ENCODE assay signal across 1 cellular context in the genomic region with DNA sequence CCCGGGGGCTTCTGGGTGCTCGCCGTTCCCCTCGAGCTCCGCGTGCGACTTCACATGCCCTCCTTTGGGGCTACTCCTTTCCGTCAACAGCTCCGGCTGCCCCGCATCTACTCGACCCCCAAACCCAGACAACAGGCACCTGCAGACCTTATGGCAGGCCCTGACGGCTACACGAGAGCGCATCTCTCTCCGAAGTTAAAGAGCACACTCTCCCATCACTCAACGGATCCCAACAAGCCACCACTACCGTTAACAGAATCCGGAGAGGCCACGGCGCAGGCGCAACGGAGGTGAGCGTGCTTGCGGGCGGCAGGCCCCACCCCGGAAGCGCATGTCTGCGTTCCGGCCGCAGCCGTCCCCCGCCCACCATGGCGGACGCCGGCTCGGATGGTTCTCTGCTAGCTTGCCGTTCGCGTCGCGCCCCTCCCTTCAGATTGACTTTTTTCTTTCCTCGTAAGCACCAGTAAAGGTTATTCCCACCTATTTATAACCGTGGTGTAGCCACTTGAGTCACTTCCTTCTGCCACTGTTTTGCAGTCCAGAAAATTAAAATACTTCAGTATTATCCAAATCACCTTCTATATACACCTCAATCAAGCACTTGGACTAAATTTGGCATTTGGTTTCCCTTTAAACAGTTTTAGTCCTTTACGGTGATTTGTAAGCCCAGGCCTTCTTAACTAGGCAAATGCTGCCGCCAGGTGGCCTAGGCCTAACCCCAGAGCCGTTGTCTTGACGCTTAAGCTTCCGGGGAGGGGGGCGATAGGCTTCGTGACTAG.
TF ChIP-seq lines count a peak whose summit lies in the region.

A gene (minus strand): TSS at position 269 of the 779 bp plus-strand sequence. CDS start 86 bp downstream, at position 183.

TF ChIP-seq in K562, 482 proteins besides CTCF, POLR2A, EP300 and RAD21 (continued from another document and continues in another):
- TF ChIP-seq, protein P1, sequence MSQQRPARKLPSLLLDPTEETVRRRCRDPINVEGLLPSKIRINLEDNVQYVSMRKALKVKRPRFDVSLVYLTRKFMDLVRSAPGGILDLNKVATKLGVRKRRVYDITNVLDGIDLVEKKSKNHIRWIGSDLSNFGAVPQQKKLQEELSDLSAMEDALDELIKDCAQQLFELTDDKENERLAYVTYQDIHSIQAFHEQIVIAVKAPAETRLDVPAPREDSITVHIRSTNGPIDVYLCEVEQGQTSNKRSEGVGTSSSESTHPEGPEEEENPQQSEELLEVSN (IDR thresholded peaks at IDR 0.05; ENCODE audit: borderline replicate concordance in 1 of 2, extremely low read depth in 1 of 2, insufficient read depth in 1 of 2, insufficient read length in 1 of 2, low read depth in 1 of 2, low read length in 1 of 2, poor library complexity in 1 of 2, severe bottlenecking in 1 of 2), result peak; percentile 48 to 56
- TF ChIP-seq, protein P2, sequence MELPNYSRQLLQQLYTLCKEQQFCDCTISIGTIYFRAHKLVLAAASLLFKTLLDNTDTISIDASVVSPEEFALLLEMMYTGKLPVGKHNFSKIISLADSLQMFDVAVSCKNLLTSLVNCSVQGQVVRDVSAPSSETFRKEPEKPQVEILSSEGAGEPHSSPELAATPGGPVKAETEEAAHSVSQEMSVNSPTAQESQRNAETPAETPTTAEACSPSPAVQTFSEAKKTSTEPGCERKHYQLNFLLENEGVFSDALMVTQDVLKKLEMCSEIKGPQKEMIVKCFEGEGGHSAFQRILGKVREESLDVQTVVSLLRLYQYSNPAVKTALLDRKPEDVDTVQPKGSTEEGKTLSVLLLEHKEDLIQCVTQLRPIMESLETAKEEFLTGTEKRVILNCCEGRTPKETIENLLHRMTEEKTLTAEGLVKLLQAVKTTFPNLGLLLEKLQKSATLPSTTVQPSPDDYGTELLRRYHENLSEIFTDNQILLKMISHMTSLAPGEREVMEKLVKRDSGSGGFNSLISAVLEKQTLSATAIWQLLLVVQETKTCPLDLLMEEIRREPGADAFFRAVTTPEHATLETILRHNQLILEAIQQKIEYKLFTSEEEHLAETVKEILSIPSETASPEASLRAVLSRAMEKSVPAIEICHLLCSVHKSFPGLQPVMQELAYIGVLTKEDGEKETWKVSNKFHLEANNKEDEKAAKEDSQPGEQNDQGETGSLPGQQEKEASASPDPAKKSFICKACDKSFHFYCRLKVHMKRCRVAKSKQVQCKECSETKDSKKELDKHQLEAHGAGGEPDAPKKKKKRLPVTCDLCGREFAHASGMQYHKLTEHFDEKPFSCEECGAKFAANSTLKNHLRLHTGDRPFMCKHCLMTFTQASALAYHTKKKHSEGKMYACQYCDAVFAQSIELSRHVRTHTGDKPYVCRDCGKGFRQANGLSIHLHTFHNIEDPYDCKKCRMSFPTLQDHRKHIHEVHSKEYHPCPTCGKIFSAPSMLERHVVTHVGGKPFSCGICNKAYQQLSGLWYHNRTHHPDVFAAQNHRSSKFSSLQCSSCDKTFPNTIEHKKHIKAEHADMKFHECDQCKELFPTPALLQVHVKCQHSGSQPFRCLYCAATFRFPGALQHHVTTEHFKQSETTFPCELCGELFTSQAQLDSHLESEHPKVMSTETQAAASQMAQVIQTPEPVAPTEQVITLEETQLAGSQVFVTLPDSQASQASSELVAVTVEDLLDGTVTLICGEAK (IDR thresholded peaks at IDR 0.05), result peak; percentile 88
- TF ChIP-seq, protein P2 (CRISPR knock-in tag; IDR thresholded peaks at IDR 0.05), result no peak
- TF ChIP-seq NBN (IDR thresholded peaks at IDR 0.05; ENCODE audit: low read depth) (peak; percentile 77), NR2C2 (CRISPR knock-in tag; IDR thresholded peaks at IDR 0.05) (peak; percentile 27; the same call in 1 of the 2 replicates), NR2C2 (tag; IDR thresholded peaks at IDR 0.05) (peak; percentile 85), ZNF589 (CRISPR knock-in tag; IDR thresholded peaks at IDR 0.05; ENCODE audit: low read depth) (peak; percentile 45; the same call in 1 of the 2 replicates), POLR2AphosphoS5 (IDR thresholded peaks at IDR 0.05; ENCODE audit: control insufficient read depth, insufficient read depth, low read depth, low read length) (peak; percentile 84; the same call in 1 of the 2 replicates), RB1 (IDR thresholded peaks at IDR 0.05; ENCODE audit: low read depth) (peak; percentile 38; the same call in 1 of the 2 replicates), YY1 (IDR thresholded peaks at IDR 0.05; ENCODE audit: borderline replicate concordance in 1 of 3, control insufficient read depth in 1 of 3, extremely low read depth in 1 of 3, insufficient read depth in 3 of 3, insufficient read length in 1 of 3, insufficient replicate concordance in 2 of 3, low read depth in 1 of 3, low read length in 2 of 3) (peak; percentile 68 to 93 (median 90)), NRF1 (conservative IDR thresholded peaks at IDR 0.05 in 1 of 2, IDR thresholded peaks at IDR 0.05 in 1 of 2) (peak; percentile 98), L3MBTL2 (IDR thresholded peaks at IDR 0.05) (peak; percentile 84), PCBP1 (IDR thresholded peaks at IDR 0.05; ENCODE audit: low read depth, low read length, poor library complexity, severe bottlenecking) (no peak), KDM1A (IDR thresholded peaks at IDR 0.05) (peak; percentile 45 to 59; a peak in 2 of 4 replicates), CXXC5 (CRISPR knock-in tag; IDR thresholded peaks at IDR 0.05) (peak; percentile 93)
- TF ChIP-seq, protein P3, sequence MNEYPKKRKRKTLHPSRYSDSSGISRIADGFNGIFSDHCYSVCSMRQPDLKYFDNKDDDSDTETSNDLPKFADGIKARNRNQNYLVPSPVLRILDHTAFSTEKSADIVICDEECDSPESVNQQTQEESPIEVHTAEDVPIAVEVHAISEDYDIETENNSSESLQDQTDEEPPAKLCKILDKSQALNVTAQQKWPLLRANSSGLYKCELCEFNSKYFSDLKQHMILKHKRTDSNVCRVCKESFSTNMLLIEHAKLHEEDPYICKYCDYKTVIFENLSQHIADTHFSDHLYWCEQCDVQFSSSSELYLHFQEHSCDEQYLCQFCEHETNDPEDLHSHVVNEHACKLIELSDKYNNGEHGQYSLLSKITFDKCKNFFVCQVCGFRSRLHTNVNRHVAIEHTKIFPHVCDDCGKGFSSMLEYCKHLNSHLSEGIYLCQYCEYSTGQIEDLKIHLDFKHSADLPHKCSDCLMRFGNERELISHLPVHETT (CRISPR knock-in tag; conservative IDR thresholded peaks at IDR 0.05 in 1 of 2, IDR thresholded peaks at IDR 0.05 in 1 of 2), result peak in 1 of 2 experiments; percentile 79; a peak in 2 of 4 replicates
- TF ChIP-seq, protein P4, sequence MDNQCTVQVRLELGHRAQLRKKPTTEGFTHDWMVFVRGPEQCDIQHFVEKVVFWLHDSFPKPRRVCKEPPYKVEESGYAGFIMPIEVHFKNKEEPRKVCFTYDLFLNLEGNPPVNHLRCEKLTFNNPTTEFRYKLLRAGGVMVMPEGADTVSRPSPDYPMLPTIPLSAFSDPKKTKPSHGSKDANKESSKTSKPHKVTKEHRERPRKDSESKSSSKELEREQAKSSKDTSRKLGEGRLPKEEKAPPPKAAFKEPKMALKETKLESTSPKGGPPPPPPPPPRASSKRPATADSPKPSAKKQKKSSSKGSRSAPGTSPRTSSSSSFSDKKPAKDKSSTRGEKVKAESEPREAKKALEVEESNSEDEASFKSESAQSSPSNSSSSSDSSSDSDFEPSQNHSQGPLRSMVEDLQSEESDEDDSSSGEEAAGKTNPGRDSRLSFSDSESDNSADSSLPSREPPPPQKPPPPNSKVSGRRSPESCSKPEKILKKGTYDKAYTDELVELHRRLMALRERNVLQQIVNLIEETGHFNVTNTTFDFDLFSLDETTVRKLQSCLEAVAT (IDR thresholded peaks at IDR 0.05), result peak in 1 of 2 experiments; percentile 52; a peak in 1 of 4 replicates
- TF ChIP-seq, protein P5, sequence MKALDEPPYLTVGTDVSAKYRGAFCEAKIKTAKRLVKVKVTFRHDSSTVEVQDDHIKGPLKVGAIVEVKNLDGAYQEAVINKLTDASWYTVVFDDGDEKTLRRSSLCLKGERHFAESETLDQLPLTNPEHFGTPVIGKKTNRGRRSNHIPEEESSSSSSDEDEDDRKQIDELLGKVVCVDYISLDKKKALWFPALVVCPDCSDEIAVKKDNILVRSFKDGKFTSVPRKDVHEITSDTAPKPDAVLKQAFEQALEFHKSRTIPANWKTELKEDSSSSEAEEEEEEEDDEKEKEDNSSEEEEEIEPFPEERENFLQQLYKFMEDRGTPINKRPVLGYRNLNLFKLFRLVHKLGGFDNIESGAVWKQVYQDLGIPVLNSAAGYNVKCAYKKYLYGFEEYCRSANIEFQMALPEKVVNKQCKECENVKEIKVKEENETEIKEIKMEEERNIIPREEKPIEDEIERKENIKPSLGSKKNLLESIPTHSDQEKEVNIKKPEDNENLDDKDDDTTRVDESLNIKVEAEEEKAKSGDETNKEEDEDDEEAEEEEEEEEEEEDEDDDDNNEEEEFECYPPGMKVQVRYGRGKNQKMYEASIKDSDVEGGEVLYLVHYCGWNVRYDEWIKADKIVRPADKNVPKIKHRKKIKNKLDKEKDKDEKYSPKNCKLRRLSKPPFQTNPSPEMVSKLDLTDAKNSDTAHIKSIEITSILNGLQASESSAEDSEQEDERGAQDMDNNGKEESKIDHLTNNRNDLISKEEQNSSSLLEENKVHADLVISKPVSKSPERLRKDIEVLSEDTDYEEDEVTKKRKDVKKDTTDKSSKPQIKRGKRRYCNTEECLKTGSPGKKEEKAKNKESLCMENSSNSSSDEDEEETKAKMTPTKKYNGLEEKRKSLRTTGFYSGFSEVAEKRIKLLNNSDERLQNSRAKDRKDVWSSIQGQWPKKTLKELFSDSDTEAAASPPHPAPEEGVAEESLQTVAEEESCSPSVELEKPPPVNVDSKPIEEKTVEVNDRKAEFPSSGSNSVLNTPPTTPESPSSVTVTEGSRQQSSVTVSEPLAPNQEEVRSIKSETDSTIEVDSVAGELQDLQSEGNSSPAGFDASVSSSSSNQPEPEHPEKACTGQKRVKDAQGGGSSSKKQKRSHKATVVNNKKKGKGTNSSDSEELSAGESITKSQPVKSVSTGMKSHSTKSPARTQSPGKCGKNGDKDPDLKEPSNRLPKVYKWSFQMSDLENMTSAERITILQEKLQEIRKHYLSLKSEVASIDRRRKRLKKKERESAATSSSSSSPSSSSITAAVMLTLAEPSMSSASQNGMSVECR (CRISPR knock-in tag; IDR thresholded peaks at IDR 0.05), result peak; percentile 85
- TF ChIP-seq, protein P6, sequence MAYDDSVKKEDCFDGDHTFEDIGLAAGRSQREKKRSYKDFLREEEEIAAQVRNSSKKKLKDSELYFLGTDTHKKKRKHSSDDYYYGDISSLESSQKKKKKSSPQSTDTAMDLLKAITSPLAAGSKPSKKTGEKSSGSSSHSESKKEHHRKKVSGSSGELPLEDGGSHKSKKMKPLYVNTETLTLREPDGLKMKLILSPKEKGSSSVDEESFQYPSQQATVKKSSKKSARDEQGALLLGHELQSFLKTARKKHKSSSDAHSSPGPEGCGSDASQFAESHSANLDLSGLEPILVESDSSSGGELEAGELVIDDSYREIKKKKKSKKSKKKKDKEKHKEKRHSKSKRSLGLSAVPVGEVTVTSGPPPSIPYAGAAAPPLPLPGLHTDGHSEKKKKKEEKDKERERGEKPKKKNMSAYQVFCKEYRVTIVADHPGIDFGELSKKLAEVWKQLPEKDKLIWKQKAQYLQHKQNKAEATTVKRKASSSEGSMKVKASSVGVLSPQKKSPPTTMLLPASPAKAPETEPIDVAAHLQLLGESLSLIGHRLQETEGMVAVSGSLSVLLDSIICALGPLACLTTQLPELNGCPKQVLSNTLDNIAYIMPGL (CRISPR knock-in tag; IDR thresholded peaks at IDR 0.05), result peak; percentile 73; the same call in 1 of the 2 replicates
- TF ChIP-seq, protein P7, sequence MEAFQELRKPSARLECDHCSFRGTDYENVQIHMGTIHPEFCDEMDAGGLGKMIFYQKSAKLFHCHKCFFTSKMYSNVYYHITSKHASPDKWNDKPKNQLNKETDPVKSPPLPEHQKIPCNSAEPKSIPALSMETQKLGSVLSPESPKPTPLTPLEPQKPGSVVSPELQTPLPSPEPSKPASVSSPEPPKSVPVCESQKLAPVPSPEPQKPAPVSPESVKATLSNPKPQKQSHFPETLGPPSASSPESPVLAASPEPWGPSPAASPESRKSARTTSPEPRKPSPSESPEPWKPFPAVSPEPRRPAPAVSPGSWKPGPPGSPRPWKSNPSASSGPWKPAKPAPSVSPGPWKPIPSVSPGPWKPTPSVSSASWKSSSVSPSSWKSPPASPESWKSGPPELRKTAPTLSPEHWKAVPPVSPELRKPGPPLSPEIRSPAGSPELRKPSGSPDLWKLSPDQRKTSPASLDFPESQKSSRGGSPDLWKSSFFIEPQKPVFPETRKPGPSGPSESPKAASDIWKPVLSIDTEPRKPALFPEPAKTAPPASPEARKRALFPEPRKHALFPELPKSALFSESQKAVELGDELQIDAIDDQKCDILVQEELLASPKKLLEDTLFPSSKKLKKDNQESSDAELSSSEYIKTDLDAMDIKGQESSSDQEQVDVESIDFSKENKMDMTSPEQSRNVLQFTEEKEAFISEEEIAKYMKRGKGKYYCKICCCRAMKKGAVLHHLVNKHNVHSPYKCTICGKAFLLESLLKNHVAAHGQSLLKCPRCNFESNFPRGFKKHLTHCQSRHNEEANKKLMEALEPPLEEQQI (IDR thresholded peaks at IDR 0.05), result peak; percentile 23; the same call in 1 of the 2 replicates
- TF ChIP-seq, protein P8, sequence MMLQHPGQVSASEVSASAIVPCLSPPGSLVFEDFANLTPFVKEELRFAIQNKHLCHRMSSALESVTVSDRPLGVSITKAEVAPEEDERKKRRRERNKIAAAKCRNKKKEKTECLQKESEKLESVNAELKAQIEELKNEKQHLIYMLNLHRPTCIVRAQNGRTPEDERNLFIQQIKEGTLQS (IDR thresholded peaks at IDR 0.05), result no peak
- TF ChIP-seq, protein P8 (CRISPR knock-in tag; conservative IDR thresholded peaks at IDR 0.05), result no peak
